Comparison of ENCODE assay signal across 8 cellular contexts in the genomic region with DNA sequence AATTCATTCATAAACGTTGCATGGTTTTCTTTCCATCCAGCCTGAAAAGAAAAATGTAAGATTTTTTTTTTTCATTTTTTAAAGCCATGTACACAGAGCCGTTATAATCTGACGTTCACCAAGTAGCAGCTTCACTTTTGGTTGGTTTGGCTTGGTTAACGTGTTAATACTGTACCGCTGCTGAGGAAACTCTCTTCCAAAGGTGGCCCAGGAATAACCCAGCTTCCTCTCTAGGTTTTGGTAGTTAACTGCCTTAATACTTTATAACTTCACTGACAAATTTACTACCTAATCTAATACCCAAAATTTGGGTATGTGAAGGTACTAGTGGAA. TPM values are rescaled to one million over a fixed set of nuclear protein-coding genes. Genes with fewer than 3 reads are reported as not detected.
DNase-seq lines count a peak whose midpoint lies in the region; ATAC-seq and TF ChIP-seq lines count a peak whose summit lies in the region.

No MANE protein-coding gene starts in this region.

- peak overlapping the region; percentile 94 for H3K4me3 Mint-ChIP-seq in activated CD8-positive, alpha-beta T cell treated with anti-CD3 and anti-CD28 coated beads for 36 hours

- 25% methylated on average over 5 of the region's 5 CpGs for WGBS in smooth muscle cell (ENCODE audit: low lambda C conversion rate)

- H3K4me3 ChIP-seq in HEK293 (ENCODE audit: low read depth, low read length), result peak overlapping the region; percentile 73
- H3K4me3 ChIP-seq in iPS-11a (ENCODE audit: low read depth, low read length), result peak overlapping the region; percentile 52
- peak overlapping the region; percentile 99 for H3K4me3 ChIP-seq in smooth muscle cell

- no peaks in the 10 kb centered on the region for H3K27me3 Mint-ChIP-seq in activated CD8-positive, alpha-beta T cell treated with anti-CD3 and anti-CD28 coated beads for 36 hours

- POLR2A ChIA-PET in HEK293 (lab: Yijun Ruan, JAX), result interaction anchor here (0.7 to 3.8 kb wide), 3 partner anchors 11 to 329 kb away, joined by 3 to 77 read pairs (median 4); partner anchors contain the start of gene WDFY2
- POLR2A ChIA-PET in activated CD8-positive, alpha-beta T cell treated with anti-CD3 and anti-CD28 coated beads for 36 hours (lab: Charles Lee), result interaction anchor here (1.0 to 1.9 kb wide), 7 partner anchors 16 to 351 kb away, joined by 3 to 7 read pairs (median 4); no protein-coding TSS in a partner anchor

- H3K27me3 ChIP-seq in smooth muscle cell (ENCODE audit: low read depth), result no peaks in the 10 kb centered on the region

- H3K79me2 ChIP-seq in smooth muscle cell (ENCODE audit: low read depth), result peaks cover 28% of the 10 kb centered on the region

- ATAC-seq in activated CD8-positive, alpha-beta T cell treated with anti-CD3 and anti-CD28 coated beads for 36 hours, result no peak
- ATAC-seq in GM18498 (IDR thresholded peaks at IDR 0.05; ENCODE audit: unreplicated experiment), result no peak

- no peaks in the 10 kb centered on the region for H3K9me3 ChIP-seq in HEK293 (ENCODE audit: control insufficient read depth, insufficient read depth, low read depth, low read length)
- H3K9me3 ChIP-seq in smooth muscle cell (replicated peaks; ENCODE audit: low read depth), result no peaks in the 10 kb centered on the region

- peak overlapping the region; percentile 100 for H3K4me2 ChIP-seq in smooth muscle cell

- H3K4me1 ChIP-seq in HEK293 (ENCODE audit: control insufficient read depth, insufficient read depth, low read length) (no peaks in the 10 kb centered on the region; the same call in 1 of the 2 replicates), smooth muscle cell (ENCODE audit: low read depth) (peaks cover 40% of the 10 kb centered on the region)

- no peak for DNase-seq in activated CD8-positive, alpha-beta T cell treated with anti-CD3 and anti-CD28 coated beads for 36 hours
- DNase-seq in smooth muscle cell (lab: John Stamatoyannopoulos, UW; ENCODE audit: unreplicated experiment) (no peak), NOMO-1 treated with dmso at 0.1 percent for 144 hours (lab: John Stamatoyannopoulos, UW; ENCODE audit: unreplicated experiment) (no peak), D341Med (ENCODE audit: low spot score) (no peak), C1 segment of cervical spinal cord (lab: John Stamatoyannopoulos, UW) (no peak)

- H3K36me3 ChIP-seq in HEK293 (ENCODE audit: control insufficient read depth in 2 of 2, insufficient read depth in 1 of 2, low read length in 2 of 2), result peaks cover 10 to 44% of the 10 kb centered on the region in 2 experiments; a peak in 2 of 3 replicates
- peaks cover 7% of the 10 kb centered on the region for H3K36me3 ChIP-seq in smooth muscle cell (ENCODE audit: low read depth)

- peak overlapping the region; percentile 93 for H3K27ac Mint-ChIP-seq in activated CD8-positive, alpha-beta T cell treated with anti-CD3 and anti-CD28 coated beads for 36 hours

- intact Hi-C loops in activated CD8-positive, alpha-beta T cell treated with anti-CD3 and anti-CD28 coated beads for 36 hours (cut with micrococcal nuclease), result no loop called here

- H3K27ac ChIP-seq in HEK293 (ENCODE audit: extremely low read depth, low read depth, low read length), result peak overlapping the region; percentile 95
- peak overlapping the region; percentile 99 for H3K27ac ChIP-seq in smooth muscle cell (ENCODE audit: low read depth)

- peak overlapping the region; percentile 98 for H3K9ac ChIP-seq in smooth muscle cell (ENCODE audit: low read depth)

- H2AFZ ChIP-seq in smooth muscle cell (ENCODE audit: low read depth), result no peak overlapping the region

- peaks cover 9% of the 10 kb centered on the region for H4K20me1 ChIP-seq in smooth muscle cell (ENCODE audit: low read depth)

- H3K36me3 Mint-ChIP-seq in activated CD8-positive, alpha-beta T cell treated with anti-CD3 and anti-CD28 coated beads for 36 hours (ENCODE audit: low read depth), result peaks cover 64% of the 10 kb centered on the region

- H3K4me1 Mint-ChIP-seq in activated CD8-positive, alpha-beta T cell treated with anti-CD3 and anti-CD28 coated beads for 36 hours (ENCODE audit: low read depth), result peaks cover 39% of the 10 kb centered on the region

- no peak for TF ChIP-seq CTCF in HEK293 (tag by site-specific recombination; IDR thresholded peaks at IDR 0.05)
- TF ChIP-seq CTCF in activated CD8-positive, alpha-beta T cell treated with anti-CD3 and anti-CD28 coated beads for 36 hours (IDR thresholded peaks at IDR 0.05), result no peak
- TF ChIP-seq CTCF in smooth muscle cell (IDR thresholded peaks at IDR 0.05; ENCODE audit: borderline replicate concordance, insufficient read depth, poor library complexity, severe bottlenecking), result no peak

- no peaks in the 10 kb centered on the region for H3K9me3 Mint-ChIP-seq in activated CD8-positive, alpha-beta T cell treated with anti-CD3 and anti-CD28 coated beads for 36 hours

- CTCF ChIA-PET in HEK293 (lab: Yijun Ruan, JAX), result interaction anchor here (0.7 to 1.2 kb wide), 2 partner anchors 252 to 346 kb away, joined by 4 read pairs; no protein-coding TSS in a partner anchor
- CTCF ChIA-PET in activated CD8-positive, alpha-beta T cell treated with anti-CD3 and anti-CD28 coated beads for 36 hours (lab: Charles Lee), result no interaction called here

- peaks cover 9% of the 10 kb centered on the region for H3F3A ChIP-seq in smooth muscle cell (ENCODE audit: low read depth)

TF ChIP-seq in HEK293, 187 proteins besides CTCF, POLR2A, EP300 and RAD21 (continues in another document):
- TF ChIP-seq ZNF585B (tag by site-specific recombination; IDR thresholded peaks at IDR 0.05), result no peak
- no peak for TF ChIP-seq ZNF398 (tag by site-specific recombination; IDR thresholded peaks at IDR 0.05)
- no peak for TF ChIP-seq ZNF76 (tag by site-specific recombination; IDR thresholded peaks at IDR 0.05; ENCODE audit: borderline replicate concordance, low read depth)
- 0 out of 2 replicates have a peak, but pooled peaks have one; percentile 18 for TF ChIP-seq ZNF394 (tag by site-specific recombination; IDR thresholded peaks at IDR 0.05; ENCODE audit: borderline replicate concordance)
- no peak for TF ChIP-seq SCRT1 (tag by site-specific recombination; IDR thresholded peaks at IDR 0.05; ENCODE audit: borderline replicate concordance)
- TF ChIP-seq, protein P1, sequence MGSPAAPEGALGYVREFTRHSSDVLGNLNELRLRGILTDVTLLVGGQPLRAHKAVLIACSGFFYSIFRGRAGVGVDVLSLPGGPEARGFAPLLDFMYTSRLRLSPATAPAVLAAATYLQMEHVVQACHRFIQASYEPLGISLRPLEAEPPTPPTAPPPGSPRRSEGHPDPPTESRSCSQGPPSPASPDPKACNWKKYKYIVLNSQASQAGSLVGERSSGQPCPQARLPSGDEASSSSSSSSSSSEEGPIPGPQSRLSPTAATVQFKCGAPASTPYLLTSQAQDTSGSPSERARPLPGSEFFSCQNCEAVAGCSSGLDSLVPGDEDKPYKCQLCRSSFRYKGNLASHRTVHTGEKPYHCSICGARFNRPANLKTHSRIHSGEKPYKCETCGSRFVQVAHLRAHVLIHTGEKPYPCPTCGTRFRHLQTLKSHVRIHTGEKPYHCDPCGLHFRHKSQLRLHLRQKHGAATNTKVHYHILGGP (tag by site-specific recombination; IDR thresholded peaks at IDR 0.05), result no peak
- TF ChIP-seq ZNF138 (tag by site-specific recombination; IDR thresholded peaks at IDR 0.05; ENCODE audit: borderline replicate concordance), result no peak
- TF ChIP-seq TSHZ1 (tag by site-specific recombination; IDR thresholded peaks at IDR 0.05; ENCODE audit: borderline replicate concordance), result no peak
- 0 out of 2 replicates have a peak, but pooled peaks have one; percentile 51 for TF ChIP-seq ZNF561 (tag by site-specific recombination; IDR thresholded peaks at IDR 0.05; ENCODE audit: borderline replicate concordance)
- TF ChIP-seq ZEB2 (tag by site-specific recombination; IDR thresholded peaks at IDR 0.05), result no peak
- no peak for TF ChIP-seq ZNF776 (tag by site-specific recombination; IDR thresholded peaks at IDR 0.05; ENCODE audit: borderline replicate concordance)

RNA-seq across cellular contexts. Expression of gene INTS6, which starts 1.7 kb away (rescaled TPM):
- total RNA-seq in activated CD8-positive, alpha-beta T cell treated with anti-CD3 and anti-CD28 coated beads for 36 hours, result 10 to 100 TPM; 52.4 to 54.5 TPM
- total RNA-seq in smooth muscle cell, result 51.6 and 62.2 TPM in 2 replicates
- polyA plus RNA-seq in smooth muscle cell, result 22.5 and 29.7 TPM in 2 replicates
